Comparison of ENCODE assay signal across 23 cellular contexts in genomic region chr2:127552336-127552735, GRCh38.
"Had no signal": no experiment of that assay in that cellular context is flagged by ENCODE, and none has a peak within 500 bp of the region (broad histone marks: within the 10 kb centered on the region; RNA-seq: fewer than 3 reads in every experiment).

No MANE protein-coding gene starts in this region.

- DNase-seq: head of caudate nucleus; hypothalamus; immature natural killer cell; kidney; left colon; left lung; naive thymus-derived CD8-positive, alpha-beta T cell; nucleus accumbens; pancreas; posterior cingulate gyrus; right cardiac atrium; stimulated activated CD4-positive, alpha-beta T cell treated with anti-CD3 and anti-CD28 coated beads, Interleukin-4, amount 100 ng/mL, for 24 hours; stimulated activated naive CD4-positive, alpha-beta T cell; tibial artery; trophoblast cell; upper lobe of right lung had no signal

- H3K27ac ChIP-seq: left lung, pancreas, skin epidermis, suprapubic skin, thoracic aorta, tibial artery, upper lobe of right lung had no signal

- H3K4me3 ChIP-seq: left lung, lung, pancreas, skin epidermis, suprapubic skin, thoracic aorta, tibial artery, upper lobe of right lung had no signal

- H3K27ac Mint-ChIP-seq: immature natural killer cell; naive thymus-derived CD8-positive, alpha-beta T cell; stimulated activated effector memory CD8-positive, alpha-beta T cell treated with anti-CD3 and anti-CD28 coated beads, Interleukin-12 subunit alpha, Interleukin-12 subunit beta, amount 100 ng/mL, for 72 hours; stimulated activated naive CD8-positive, alpha-beta T cell treated with anti-CD3 and anti-CD28 coated beads, Interleukin-15, Interleukin-2, amounts not matched to agents 100 ng/mL and 50 ng/mL, for 24 hours had no signal

- H3K27me3 ChIP-seq: left lung, pancreas, suprapubic skin, tibial artery, upper lobe of right lung had no signal

- H3K36me3 ChIP-seq: left lung, pancreas, suprapubic skin, thoracic aorta, tibial artery, upper lobe of right lung had no signal

- ATAC-seq: left colon; left lung; naive thymus-derived CD8-positive, alpha-beta T cell; pancreas; right cardiac atrium; sciatic nerve; stimulated activated effector memory CD8-positive, alpha-beta T cell treated with anti-CD3 and anti-CD28 coated beads, Interleukin-12 subunit alpha, Interleukin-12 subunit beta, amount 100 ng/mL, for 72 hours; upper lobe of right lung had no signal

- H3K36me3 Mint-ChIP-seq: immature natural killer cell; stimulated activated effector memory CD8-positive, alpha-beta T cell treated with anti-CD3 and anti-CD28 coated beads, Interleukin-12 subunit alpha, Interleukin-12 subunit beta, amount 100 ng/mL, for 72 hours had no signal

- H3K9me3 ChIP-seq: pancreas, suprapubic skin, thoracic aorta, upper lobe of right lung had no signal

- H3K4me1 ChIP-seq: left lung, pancreas, suprapubic skin, tibial artery, upper lobe of right lung had no signal
